1 cellular context compared by ENCODE assay signal in genomic region chr2:240566203-240567136, GRCh38.
TF ChIP-seq lines count a peak whose summit lies in the region.

No MANE protein-coding gene starts in this region.

TF ChIP-seq in IMR-90, 13 proteins besides CTCF, POLR2A, EP300 and RAD21:
- TF ChIP-seq MAZ (IDR thresholded peaks at IDR 0.05; ENCODE audit: borderline replicate concordance, low read depth, low read length) (peak; percentile 92; the same call in 1 of the 2 replicates), RFX5 (IDR thresholded peaks at IDR 0.05; ENCODE audit: low read depth, low read length) (no peak)
